Comparison of ENCODE assay signal across 1 cellular context in the genomic region with DNA sequence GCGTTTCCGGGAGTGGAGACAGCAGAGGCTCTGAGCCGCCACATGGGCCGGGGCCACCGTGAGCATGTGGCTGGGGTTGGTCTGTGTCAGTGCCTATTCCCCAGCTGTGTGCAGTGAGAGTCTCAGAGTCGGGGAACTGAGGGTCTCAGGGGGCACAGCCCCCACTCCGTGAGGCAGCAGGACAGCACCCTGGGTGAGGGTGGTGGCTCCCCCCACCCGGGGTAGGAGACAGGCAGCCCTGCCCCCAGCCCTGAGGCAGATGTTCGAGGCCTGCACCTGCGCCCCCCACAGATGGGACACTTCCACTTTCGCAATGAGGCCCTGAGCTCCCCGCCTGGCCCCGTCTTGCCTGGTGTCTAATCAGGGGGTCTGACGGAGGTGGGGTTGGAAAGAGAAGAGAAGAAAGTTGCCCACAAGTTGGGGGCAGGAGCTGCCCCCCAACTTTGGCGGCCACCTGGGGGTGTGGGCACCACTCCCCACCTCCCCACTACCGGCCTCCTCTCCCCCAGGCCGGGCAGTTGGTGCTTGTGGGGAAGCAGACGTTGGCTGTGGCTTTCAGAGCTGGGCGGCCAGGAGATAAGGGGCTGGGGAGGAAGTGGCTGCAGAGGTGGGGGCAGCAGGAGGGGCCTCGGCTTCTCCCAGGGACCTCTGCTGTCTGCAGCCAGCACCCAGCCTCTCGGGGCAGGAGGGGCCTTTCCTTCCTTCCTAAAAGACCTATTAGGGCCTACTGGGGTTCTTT.
TF ChIP-seq lines count a peak whose summit lies in the region.

No MANE protein-coding gene starts in this region.

TF ChIP-seq in H1, 55 proteins besides CTCF, POLR2A, EP300 and RAD21 (continued from another document):
- no peak for TF ChIP-seq RXRA (IDR thresholded peaks at IDR 0.05; ENCODE audit: insufficient read depth, low read depth, low read length)
- TF ChIP-seq BCL11A (IDR thresholded peaks at IDR 0.05; ENCODE audit: low read depth in 2 of 2, low read length in 2 of 2), result no peak
- no peak for TF ChIP-seq KDM5A (IDR thresholded peaks at IDR 0.05; ENCODE audit: low read length)
- no peak for TF ChIP-seq BACH1 (IDR thresholded peaks at IDR 0.05; ENCODE audit: low read length)
- no peak for TF ChIP-seq CBX5 (IDR thresholded peaks at IDR 0.05; ENCODE audit: low read depth, low read length)
- TF ChIP-seq GABPA (IDR thresholded peaks at IDR 0.05; ENCODE audit: borderline replicate concordance, insufficient read depth, low read length), result no peak
- no peak for TF ChIP-seq CEBPB (IDR thresholded peaks at IDR 0.05; ENCODE audit: low read depth, low read length)
- no peak for TF ChIP-seq CHD2 (IDR thresholded peaks at IDR 0.05; ENCODE audit: low read length)
- no peak for TF ChIP-seq HDAC2 (IDR thresholded peaks at IDR 0.05; ENCODE audit: borderline replicate concordance in 1 of 2, low read depth in 2 of 2, low read length in 2 of 2)
- no peak for TF ChIP-seq SIX5 (IDR thresholded peaks at IDR 0.05; ENCODE audit: low read depth, low read length)
- no peak for TF ChIP-seq GTF2F1 (IDR thresholded peaks at IDR 0.05; ENCODE audit: borderline replicate concordance, low read depth, low read length)
- TF ChIP-seq POLR2AphosphoS5 (IDR thresholded peaks at IDR 0.05; ENCODE audit: low read depth, low read length), result no peak
TF ChIP-seq in H1: peak in this region for 0.
